ENCODE assay signal across 15 cellular contexts in genomic region chr17:77724876-77725615, GRCh38.
DNase-seq lines count a peak whose midpoint lies in the region; ATAC-seq lines count a peak whose summit lies in the region.
"Had no signal": no experiment of that assay in that cellular context is flagged by ENCODE, and none has a peak within 500 bp of the region (broad histone marks: within the 10 kb centered on the region; RNA-seq: fewer than 3 reads in every experiment).

No MANE protein-coding gene starts in this region.

- H3K36me3 Mint-ChIP-seq in stimulated activated memory B cell treated with anti-CD40 and anti-IgM and Interleukin-4, amounts not matched to agents 10 μg/mL and 1 μg/mL and 100 μg/mL, for 72 hours, result no peaks in the 10 kb centered on the region
- H3K36me3 Mint-ChIP-seq: activated naive CD8-positive, alpha-beta T cell treated with anti-CD3 and anti-CD28 coated beads for 36 hours; neural progenitor cell had no signal

- H3K27ac Mint-ChIP-seq in stimulated activated memory B cell treated with anti-CD40 and anti-IgM and Interleukin-4, amounts not matched to agents 10 μg/mL and 1 μg/mL and 100 μg/mL, for 72 hours, result no peak overlapping the region
- H3K27ac Mint-ChIP-seq: activated naive CD8-positive, alpha-beta T cell treated with anti-CD3 and anti-CD28 coated beads for 36 hours; T-helper 2 cell treated with Interferon-gamma antibody and Interleukin-4, amounts not matched to agents 5 μg/mL and 100 μg/mL, for 36 hours had no signal

- peak in 2 of 3 experiments; percentile 30 to 88 for DNase-seq in NCI-H1417 (lab: John Stamatoyannopoulos, UW)
- DNase-seq in NCI-H1417 treated with DMSO at 0.1 percent for 48 hours (lab: John Stamatoyannopoulos, UW), result no peak
- peak; percentile 23 for DNase-seq in NCI-H128 (lab: John Stamatoyannopoulos, UW; ENCODE audit: unreplicated experiment)
- DNase-seq in RPMI8226, result peak; percentile 99
- no peak for DNase-seq in NCI-H2227 (lab: John Stamatoyannopoulos, UW; ENCODE audit: unreplicated experiment)
- DNase-seq in NCI-H524 (lab: John Stamatoyannopoulos, UW), result no peak
- DNase-seq: activated naive CD8-positive, alpha-beta T cell treated with anti-CD3 and anti-CD28 coated beads for 36 hours; central memory CD4-positive, alpha-beta T cell; lower lobe of right lung; NCI-H1694; testis had no signal

- peak; percentile 85 for ATAC-seq in stimulated activated memory B cell treated with anti-CD40 and anti-IgM and Interleukin-4, amounts not matched to agents 10 μg/mL and 1 μg/mL and 100 μg/mL, for 72 hours
- no peak for ATAC-seq in GM19351 (IDR thresholded peaks at IDR 0.05; ENCODE audit: unreplicated experiment)

- peaks cover 12% of the 10 kb centered on the region for H3K4me1 Mint-ChIP-seq in stimulated activated memory B cell treated with anti-CD40 and anti-IgM and Interleukin-4, amounts not matched to agents 10 μg/mL and 1 μg/mL and 100 μg/mL, for 72 hours

- no peaks in the 10 kb centered on the region for H3K9me3 Mint-ChIP-seq in stimulated activated memory B cell treated with anti-CD40 and anti-IgM and Interleukin-4, amounts not matched to agents 10 μg/mL and 1 μg/mL and 100 μg/mL, for 72 hours
- H3K9me3 Mint-ChIP-seq: activated naive CD8-positive, alpha-beta T cell treated with anti-CD3 and anti-CD28 coated beads for 36 hours; T-helper 2 cell treated with Interferon-gamma antibody and Interleukin-4, amounts not matched to agents 5 μg/mL and 100 μg/mL, for 36 hours had no signal

- peaks cover 73% of the 10 kb centered on the region for H3K27me3 Mint-ChIP-seq in stimulated activated memory B cell treated with anti-CD40 and anti-IgM and Interleukin-4, amounts not matched to agents 10 μg/mL and 1 μg/mL and 100 μg/mL, for 72 hours
- H3K27me3 Mint-ChIP-seq: activated naive CD8-positive, alpha-beta T cell treated with anti-CD3 and anti-CD28 coated beads for 36 hours had no signal

- no peak overlapping the region for H3K4me3 Mint-ChIP-seq in stimulated activated memory B cell treated with anti-CD40 and anti-IgM and Interleukin-4, amounts not matched to agents 10 μg/mL and 1 μg/mL and 100 μg/mL, for 72 hours
- H3K4me3 Mint-ChIP-seq: activated naive CD8-positive, alpha-beta T cell treated with anti-CD3 and anti-CD28 coated beads for 36 hours; neural progenitor cell; T-helper 2 cell treated with Interferon-gamma antibody and Interleukin-4, amounts not matched to agents 5 μg/mL and 100 μg/mL, for 36 hours had no signal

Comparison
In these comparisons a context has a peak if more than half of its experiments do, and no peak if none do; other contexts are left out.
1. DNase-seq: peak in NCI-H1417 (2 of 3), NCI-H128 (single experiment) and RPMI8226 (single experiment); none in NCI-H1417 treated with DMSO at 0.1 percent for 48 hours (single experiment), NCI-H2227 (single experiment) and NCI-H524 (0 of 2).